In the genomic region with DNA sequence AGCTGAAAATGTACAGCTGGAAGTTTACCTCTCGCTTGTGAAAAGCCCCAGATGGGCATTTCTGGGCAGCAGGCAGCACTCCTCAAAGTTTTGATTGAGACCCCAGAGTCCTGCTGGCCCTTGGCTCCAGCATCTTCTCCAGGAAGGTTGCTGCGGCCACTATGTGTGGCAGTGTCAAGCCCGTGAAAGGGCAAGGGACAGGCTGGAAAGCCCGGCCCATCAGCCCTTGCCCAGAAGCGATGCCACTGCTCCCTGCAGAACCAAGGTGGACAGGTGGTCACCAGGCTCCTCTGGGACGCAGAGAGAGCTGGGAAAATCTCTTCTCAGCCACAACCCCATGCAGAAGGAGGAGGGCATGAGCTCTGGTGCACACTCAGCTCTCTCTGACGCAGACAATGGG, we compare ENCODE assay signal across 21 cellular contexts.
"Had no signal": no experiment of that assay in that cellular context is flagged by ENCODE, and none has a peak within 500 bp of the region (broad histone marks: within the 10 kb centered on the region; RNA-seq: fewer than 3 reads in every experiment).

No MANE protein-coding gene starts in this region.

- H3K27me3 ChIP-seq: ovary, right lobe of liver, thyroid gland, vagina had no signal

- H3K27ac Mint-ChIP-seq: naive B cell; nephron; stimulated activated naive CD8-positive, alpha-beta T cell treated with anti-CD3 and anti-CD28 coated beads, Interleukin-15, amount 100 ng/mL, for 72 hours had no signal

- H3K36me3 Mint-ChIP-seq: mesothelial cell of epicardium, naive B cell had no signal

- H3K4me3 Mint-ChIP-seq: mesothelial cell of epicardium; naive B cell; nephron; stimulated activated naive CD8-positive, alpha-beta T cell treated with anti-CD3 and anti-CD28 coated beads, Interleukin-15, amount 100 ng/mL, for 72 hours had no signal

- H3K4me1 ChIP-seq: right lobe of liver, thyroid gland, vagina had no signal

- H3K9me3 Mint-ChIP-seq: mesothelial cell of epicardium; nephron; stimulated activated naive CD8-positive, alpha-beta T cell treated with anti-CD3 and anti-CD28 coated beads, Interleukin-15, amount 100 ng/mL, for 72 hours had no signal

- H3K4me3 ChIP-seq: dorsolateral prefrontal cortex, mucosa of descending colon, ovary, right lobe of liver, thyroid gland, vagina had no signal

- H3K27ac ChIP-seq: dorsolateral prefrontal cortex, ovary, right lobe of liver, thyroid gland, vagina had no signal

- H3K4me1 Mint-ChIP-seq: naive B cell; stimulated activated naive CD8-positive, alpha-beta T cell treated with anti-CD3 and anti-CD28 coated beads, Interleukin-15, amount 100 ng/mL, for 72 hours had no signal

- H3K36me3 ChIP-seq: ovary, right lobe of liver, thyroid gland, vagina had no signal

- H3K9me3 ChIP-seq: mucosa of descending colon, ovary, right lobe of liver, thyroid gland, vagina had no signal

- DNase-seq: dorsolateral prefrontal cortex; effector CD4-positive, alpha-beta T cell; mesenchymal stem cell; mucosa of descending colon; naive B cell; occipital lobe; ovary; right lobe of liver; small intestine; stimulated activated CD4-positive, alpha-beta T cell treated with anti-CD3 and anti-CD28 coated beads, Interleukin-12 subunit alpha, Interleukin-12 subunit beta, amount 100 ng/mL, for 4 hours; stimulated activated CD4-positive, alpha-beta T cell treated with anti-CD3 and anti-CD28 coated beads, Interleukin-1b, Interleukin-23, amount 100 ng/mL, for 48 hours; stimulated activated CD4-positive, alpha-beta T cell treated with anti-CD3 and anti-CD28 coated beads, Interleukin-4, amount 100 ng/mL, for 1 hour; stimulated activated CD8-positive, alpha-beta memory T cell treated with anti-CD3 and anti-CD28 coated beads, Interleukin-4, amount 100 ng/mL, for 48 hours; stimulated activated naive CD4-positive, alpha-beta T cell; stimulated activated naive CD8-positive, alpha-beta T cell treated with anti-CD3 and anti-CD28 coated beads, Interleukin-15, amount 100 ng/mL, for 72 hours; thyroid gland had no signal

- FAIRE-seq: frontal cortex, keratinocyte, small intestine had no signal
